Comparison of ENCODE assay signal across 14 cellular contexts in the genomic region with DNA sequence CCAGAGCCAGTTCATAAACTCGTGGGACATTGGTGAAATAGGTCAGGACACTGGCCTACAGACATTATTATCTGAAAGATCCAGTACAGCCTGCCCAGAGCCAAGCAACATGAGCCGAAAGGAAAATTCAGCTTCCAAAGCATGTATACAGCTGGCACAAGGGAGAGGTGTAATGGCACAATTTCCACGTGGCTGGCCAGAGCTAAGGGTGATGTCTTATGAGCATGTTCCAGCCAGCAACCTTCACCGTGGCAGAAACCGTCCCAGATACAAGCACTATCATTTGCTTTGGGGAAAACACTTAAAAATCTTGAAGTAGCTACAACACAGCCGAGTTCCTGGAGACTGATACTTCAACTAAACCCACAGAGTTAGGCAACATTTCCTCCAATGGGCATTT. TPM values are rescaled to one million over a fixed set of nuclear protein-coding genes. Genes with fewer than 3 reads are reported as not detected.
A peak's percentile ranks its signal among the peaks of the same experiment; 100 is the strongest.
DNase-seq lines count a peak whose midpoint lies in the region; ATAC-seq, FAIRE-seq and TF ChIP-seq lines count a peak whose summit lies in the region.
"Had no signal": no experiment of that assay in that cellular context is flagged by ENCODE, and none has a peak within 500 bp of the region (broad histone marks: within the 10 kb centered on the region; RNA-seq: fewer than 3 reads in every experiment).

No MANE protein-coding gene starts in this region.

- H4K20me1 ChIP-seq in endothelial cell of umbilical vein (replicated peaks; ENCODE audit: control insufficient read depth, extremely low read depth, insufficient read depth, low read length), result no peaks in the 10 kb centered on the region
- H4K20me1 ChIP-seq in neural cell (ENCODE audit: insufficient read depth), result peaks cover 3% of the 10 kb centered on the region

- BruUV-seq in endothelial cell of umbilical vein (replicated peaks; lab: Mats Ljungman, UMichigan), result no TSS peak

- TF ChIP-seq POLR2A in endothelial cell of umbilical vein (IDR thresholded peaks at IDR 0.05; ENCODE audit: low read depth, low read length), result no peak

- H3K4me1 Mint-ChIP-seq in activated naive CD8-positive, alpha-beta T cell (ENCODE audit: low read depth), result peaks cover 41% of the 10 kb centered on the region
- H3K4me1 Mint-ChIP-seq in activated naive CD8-positive, alpha-beta T cell treated with anti-CD3 and anti-CD28 coated beads for 36 hours, result peaks cover 46% of the 10 kb centered on the region
- H3K4me1 Mint-ChIP-seq in activated T-helper 17 cell treated with anti-CD3 and anti-CD28 coated beads, Interleukin-2, amount 50 U/mL, for 72 hours, result peaks cover 32% of the 10 kb centered on the region

- H3K27ac ChIP-seq in endothelial cell of umbilical vein (ENCODE audit: insufficient read depth, low read depth, low read length) (peak overlapping the region; percentile 13), neural cell (ENCODE audit: low read length) (peak overlapping the region; percentile 85), upper lobe of right lung (peak overlapping the region; percentile 61)

- H3K4me1 ChIP-seq in endothelial cell of umbilical vein (ENCODE audit: control insufficient read depth, extremely low read depth, insufficient read depth, low read length) (peaks cover 60% of the 10 kb centered on the region), upper lobe of right lung (peaks cover 65% of the 10 kb centered on the region)

- CTCF ChIA-PET in endothelial cell of umbilical vein (lab: Charles Lee), result interaction anchor here (1.1 to 3.5 kb wide), 3 partner anchors 20 to 151 kb away, joined by 3 to 46 read pairs (median 19); no protein-coding TSS in a partner anchor

- no peak overlapping the region for H3K9ac ChIP-seq in endothelial cell of umbilical vein (replicated peaks; ENCODE audit: extremely low read depth, insufficient read depth, low read length)
- H3K9ac ChIP-seq in neural cell (ENCODE audit: low read length), result peak overlapping the region; percentile 47

- no peak for DNase-seq in activated naive CD8-positive, alpha-beta T cell treated with anti-CD3 and anti-CD28 coated beads for 36 hours
- DNase-seq in endothelial cell of umbilical vein (ENCODE audit: low read depth, low spot score), result no peak
- DNase-seq in upper lobe of right lung, result no peak
- DNase-seq: activated T-cell treated with anti-CD3 and anti-CD28 coated beads for 4 hours; DND-41; NCI-H2227 treated with DMSO at 0.1 percent for 48 hours; RPMI8226; stimulated activated CD4-positive, alpha-beta T cell treated with anti-CD3 and anti-CD28 coated beads, Interleukin-4, amount 100 ng/mL, for 24 hours had no signal

- H3K9me2 ChIP-seq in neural cell (ENCODE audit: insufficient read depth, low read length), result no peaks in the 10 kb centered on the region

- no peak overlapping the region for H3K4me3 Mint-ChIP-seq in activated naive CD8-positive, alpha-beta T cell
- no peak overlapping the region for H3K4me3 Mint-ChIP-seq in activated naive CD8-positive, alpha-beta T cell treated with anti-CD3 and anti-CD28 coated beads for 36 hours
- H3K4me3 Mint-ChIP-seq in activated T-helper 17 cell treated with anti-CD3 and anti-CD28 coated beads, Interleukin-2, amount 50 U/mL, for 72 hours, result no peak overlapping the region

- no peak for TF ChIP-seq CTCF in endothelial cell of umbilical vein (IDR thresholded peaks at IDR 0.05; ENCODE audit: extremely low read depth in 1 of 2, insufficient read depth in 1 of 2, low read depth in 1 of 2, low read length in 2 of 2)
- TF ChIP-seq CTCF in neural cell (IDR thresholded peaks at IDR 0.05; ENCODE audit: poor library complexity, severe bottlenecking), result no peak
- TF ChIP-seq CTCF in upper lobe of right lung (IDR thresholded peaks at IDR 0.05), result no peak

- H2AFZ ChIP-seq in endothelial cell of umbilical vein (ENCODE audit: low read depth, low read length) (no peak overlapping the region), neural cell (ENCODE audit: low read depth, low read length) (no peak overlapping the region)

- H3K27me3 ChIP-seq in endothelial cell of umbilical vein (ENCODE audit: control insufficient read depth in 2 of 2, insufficient read depth in 2 of 2, low read length in 2 of 2), result no peaks in the 10 kb centered on the region
- H3K27me3 ChIP-seq in neural cell (ENCODE audit: insufficient read depth, low read depth, low read length), result no peaks in the 10 kb centered on the region
- no peaks in the 10 kb centered on the region for H3K27me3 ChIP-seq in upper lobe of right lung

- dilution Hi-C loops in endothelial cell of umbilical vein (cut with MboI; ENCODE audit: extremely low pct_ligation_motif_present, low sequenced_read_pairs), result no loop called here

- H3K27ac Mint-ChIP-seq in activated naive CD8-positive, alpha-beta T cell, result peak overlapping the region; percentile 76
- H3K27ac Mint-ChIP-seq in activated naive CD8-positive, alpha-beta T cell treated with anti-CD3 and anti-CD28 coated beads for 36 hours, result no peak overlapping the region
- H3K27ac Mint-ChIP-seq in activated T-helper 17 cell treated with anti-CD3 and anti-CD28 coated beads, Interleukin-2, amount 50 U/mL, for 72 hours, result no peak overlapping the region

- FAIRE-seq in endothelial cell of umbilical vein (lab: Jason Lieb, UNC), result no peak
- FAIRE-seq: bronchial epithelial cell had no signal

- intact Hi-C loops in endothelial cell of umbilical vein (cut with micrococcal nuclease) (no loop called here), upper lobe of right lung (cut with DNase I) (no loop called here)

- ATAC-seq in upper lobe of right lung (peak; percentile 36), HG03095 (IDR thresholded peaks at IDR 0.05; ENCODE audit: unreplicated experiment) (no peak), GM19455 (IDR thresholded peaks at IDR 0.05; ENCODE audit: unreplicated experiment) (no peak)
- ATAC-seq in activated T-helper 17 cell treated with anti-CD3 and anti-CD28 coated beads, Interleukin-2, amount 50 U/mL, for 72 hours (replicated peaks), result no peak

- no peaks in the 10 kb centered on the region for H3K27me3 Mint-ChIP-seq in activated naive CD8-positive, alpha-beta T cell
- no peaks in the 10 kb centered on the region for H3K27me3 Mint-ChIP-seq in activated naive CD8-positive, alpha-beta T cell treated with anti-CD3 and anti-CD28 coated beads for 36 hours
- no peaks in the 10 kb centered on the region for H3K27me3 Mint-ChIP-seq in activated T-helper 17 cell treated with anti-CD3 and anti-CD28 coated beads, Interleukin-2, amount 50 U/mL, for 72 hours

- no peaks in the 10 kb centered on the region for H3K9me1 ChIP-seq in endothelial cell of umbilical vein (replicated peaks; ENCODE audit: control insufficient read depth, extremely low read depth, insufficient read depth, low read length)

- no peaks in the 10 kb centered on the region for H3K9me3 Mint-ChIP-seq in activated naive CD8-positive, alpha-beta T cell (ENCODE audit: low read depth)
- H3K9me3 Mint-ChIP-seq in activated naive CD8-positive, alpha-beta T cell treated with anti-CD3 and anti-CD28 coated beads for 36 hours, result no peaks in the 10 kb centered on the region
- H3K9me3 Mint-ChIP-seq in activated T-helper 17 cell treated with anti-CD3 and anti-CD28 coated beads, Interleukin-2, amount 50 U/mL, for 72 hours, result no peaks in the 10 kb centered on the region

- H3K4me2 ChIP-seq in endothelial cell of umbilical vein (ENCODE audit: insufficient read depth, low read length), result no peak overlapping the region
- H3K4me2 ChIP-seq in neural cell (ENCODE audit: low read length), result no peak overlapping the region

- H3K79me2 ChIP-seq in endothelial cell of umbilical vein (ENCODE audit: control insufficient read depth, insufficient read depth, low read length) (peaks cover 87% of the 10 kb centered on the region), neural cell (replicated peaks; ENCODE audit: insufficient read depth, low read length) (peaks cover 53% of the 10 kb centered on the region)

- H3K4me3 ChIP-seq in endothelial cell of umbilical vein (replicated peaks in 1 of 3; ENCODE audit: insufficient read depth in 1 of 3, low read depth in 1 of 3, low read length in 3 of 3), result no peak overlapping the region
- no peak overlapping the region for H3K4me3 ChIP-seq in neural cell (ENCODE audit: low read length)
- no peak overlapping the region for H3K4me3 ChIP-seq in upper lobe of right lung

- no peaks in the 10 kb centered on the region for H3K36me3 ChIP-seq in endothelial cell of umbilical vein (ENCODE audit: control insufficient read depth in 2 of 2, extremely low read depth in 1 of 2, insufficient read depth in 2 of 2, low read length in 2 of 2)
- H3K36me3 ChIP-seq in neural cell (ENCODE audit: insufficient read depth, low read length), result no peaks in the 10 kb centered on the region
- no peaks in the 10 kb centered on the region for H3K36me3 ChIP-seq in upper lobe of right lung

- H3K9me3 ChIP-seq in endothelial cell of umbilical vein (replicated peaks; ENCODE audit: control insufficient read depth, insufficient read depth, low read length) (no peaks in the 10 kb centered on the region), neural cell (ENCODE audit: low read length) (no peaks in the 10 kb centered on the region), upper lobe of right lung (no peaks in the 10 kb centered on the region)

- no peak for TF ChIP-seq RAD21 in neural cell (conservative IDR thresholded peaks at IDR 0.05)

- no peak for TF ChIP-seq EP300 in neural cell (conservative IDR thresholded peaks at IDR 0.05; ENCODE audit: poor library complexity, severe bottlenecking)

- H3F3A ChIP-seq in neural cell (ENCODE audit: insufficient read depth, low read length, poor library complexity, severe bottlenecking), result peaks cover 10% of the 10 kb centered on the region

- POLR2A ChIA-PET in endothelial cell of umbilical vein (lab: Charles Lee), result no interaction called here

- no peaks in the 10 kb centered on the region for H3K36me3 Mint-ChIP-seq in activated naive CD8-positive, alpha-beta T cell
- H3K36me3 Mint-ChIP-seq in activated naive CD8-positive, alpha-beta T cell treated with anti-CD3 and anti-CD28 coated beads for 36 hours, result peaks cover 1% of the 10 kb centered on the region
- no peaks in the 10 kb centered on the region for H3K36me3 Mint-ChIP-seq in activated T-helper 17 cell treated with anti-CD3 and anti-CD28 coated beads, Interleukin-2, amount 50 U/mL, for 72 hours (ENCODE audit: low read depth)

RNA-seq across cellular contexts. Expression of a gene that starts 44.6 kb away (rescaled TPM):
- 10 to 100 TPM; 87.4 to 90.6 TPM for total RNA-seq in activated naive CD8-positive, alpha-beta T cell treated with anti-CD3 and anti-CD28 coated beads for 36 hours
- total RNA-seq in endothelial cell of umbilical vein, result 212 and 240 TPM in 2 replicates
- 143 and 150 TPM in 2 replicates for polyA plus RNA-seq in endothelial cell of umbilical vein
- polyA plus RNA-seq in endothelial cell of umbilical vein (2011; cell fraction: cytosol; rRNA removed), result 131 and 149 TPM in 2 replicates
- 163 and 178 TPM in 2 replicates for polyA plus RNA-seq in endothelial cell of umbilical vein (2011; cell fraction: nucleus; rRNA removed)
- 145 and 176 TPM in 2 replicates for polyA plus RNA-seq in endothelial cell of umbilical vein (2012)
- polyA minus RNA-seq in endothelial cell of umbilical vein, result 782 and 791 TPM in 2 replicates
- polyA minus RNA-seq in endothelial cell of umbilical vein (2011; cell fraction: cytosol; rRNA and poly(A)+ RNA removed), result 102 TPM
- 208 and 281 TPM in 2 replicates for polyA minus RNA-seq in endothelial cell of umbilical vein (2011; cell fraction: nucleus; rRNA and poly(A)+ RNA removed)
- 120 and 123 TPM in 2 replicates for polyA plus RNA-seq in neural cell
- polyA minus RNA-seq in neural cell, result 248 and 272 TPM in 2 replicates
- 257 TPM for total RNA-seq in upper lobe of right lung
- 100 to 1,000 TPM in 1 of 2 donors, 10 to 100 TPM in 1; 81.9 to 101 TPM for total RNA-seq in activated T-helper 17 cell treated with anti-CD3 and anti-CD28 coated beads, Interleukin-2, amount 50 U/mL, for 72 hours

RNA-seq across cellular contexts. Expression of a gene that starts 53.1 kb away (rescaled TPM):
- 10 to 100 TPM; 22.2 to 23.0 TPM for total RNA-seq in activated naive CD8-positive, alpha-beta T cell treated with anti-CD3 and anti-CD28 coated beads for 36 hours
- 0.62 and 1.2 TPM in 2 replicates for total RNA-seq in endothelial cell of umbilical vein
- 1.0 and 1.8 TPM in 2 replicates for polyA plus RNA-seq in endothelial cell of umbilical vein
- 0.52 and 0.71 TPM in 2 replicates for polyA plus RNA-seq in endothelial cell of umbilical vein (2011; cell fraction: cytosol; rRNA removed)
- 1.0 and 1.6 TPM in 2 replicates for polyA plus RNA-seq in endothelial cell of umbilical vein (2011; cell fraction: nucleus; rRNA removed)
- 0.29 and 0.68 TPM in 2 replicates for polyA plus RNA-seq in endothelial cell of umbilical vein (2012)
- 0.34 and 0.62 TPM in 2 replicates for polyA minus RNA-seq in endothelial cell of umbilical vein
- 1.1 TPM for polyA minus RNA-seq in endothelial cell of umbilical vein (2011; cell fraction: cytosol; rRNA and poly(A)+ RNA removed)
- polyA minus RNA-seq in endothelial cell of umbilical vein (2011; cell fraction: nucleus; rRNA and poly(A)+ RNA removed), result 0.53 and 0.91 TPM in 2 replicates
- 0.62 TPM in 1 of 2 replicates, not detected in the other for polyA plus RNA-seq in neural cell
- 0.73 TPM in 1 of 2 replicates, not detected in the other for polyA minus RNA-seq in neural cell
- total RNA-seq in upper lobe of right lung, result 31.9 TPM
- 10 to 100 TPM; 79.7 to 89.1 TPM for total RNA-seq in activated T-helper 17 cell treated with anti-CD3 and anti-CD28 coated beads, Interleukin-2, amount 50 U/mL, for 72 hours

Comparison
In these comparisons a context has a peak if more than half of its experiments do, and no peak if none do; other contexts are left out.
1. H3K27ac ChIP-seq: peak in every context shown above with its lines; median percentile 85 in neural cell; 61 in upper lobe of right lung; 13 in endothelial cell of umbilical vein.
2. RNA of a gene that starts 53.1 kb away (total RNA-seq): 79.7 to 89.1 TPM in activated T-helper 17 cell treated with anti-CD3 and anti-CD28 coated beads, Interleukin-2, amount 50 U/mL, for 72 hours, 31.9 TPM in upper lobe of right lung (single experiment) and 22.2 to 23.0 TPM in activated naive CD8-positive, alpha-beta T cell treated with anti-CD3 and anti-CD28 coated beads for 36 hours; 0.62 to 1.2 TPM in endothelial cell of umbilical vein; every median in the first group is over 10 times any median in the second.